In genomic region chr1:10449731-10450130, GRCh38 we compare ENCODE assay signal across 32 cellular contexts. TPM values are rescaled to one million over a fixed set of nuclear protein-coding genes. Genes with fewer than 3 reads are reported as not detected.
DNase-seq lines count a peak whose midpoint lies in the region; ATAC-seq, FAIRE-seq and TF ChIP-seq lines count a peak whose summit lies in the region.
"Had no signal": no experiment of that assay in that cellular context is flagged by ENCODE, and none has a peak within 500 bp of the region (broad histone marks: within the 10 kb centered on the region; RNA-seq: fewer than 3 reads in every experiment).

A gene with protein sequence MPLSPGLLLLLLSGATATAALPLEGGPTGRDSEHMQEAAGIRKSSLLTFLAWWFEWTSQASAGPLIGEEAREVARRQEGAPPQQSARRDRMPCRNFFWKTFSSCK (plus strand): TSS chr1:10450031. CDS start chr1:10450224, 193 bp downstream.

- H3K36me3 ChIP-seq in left ventricle myocardium inferior, result no peaks in the 10 kb centered on the region
- peaks cover 0 to 2% (median 0%) of the 10 kb centered on the region in 4 experiments; a peak in 1 of 8 replicates for H3K36me3 ChIP-seq in H1 (ENCODE audit: control insufficient read depth in 2 of 4, insufficient read depth in 4 of 4, low read length in 3 of 4)
- no peaks in the 10 kb centered on the region for H3K36me3 ChIP-seq in mesendoderm (ENCODE audit: control insufficient read depth, insufficient read depth, low read length)
- H3K36me3 ChIP-seq: ascending aorta, colonic mucosa, SJCRH30, uterus had no signal

- intact Hi-C loops in left ventricle myocardium inferior (cut with micrococcal nuclease), result no loop called here
- intact Hi-C loops in left ventricle myocardium superior (cut with micrococcal nuclease), result no loop called here
- intact Hi-C loops in activated naive CD4-positive, alpha-beta T cell treated with anti-CD3 and anti-CD28 coated beads for 36 hours (cut with micrococcal nuclease), result no loop called here

- ATAC-seq in left ventricle myocardium superior, result no peak
- ATAC-seq: effector memory CD8-positive, alpha-beta T cell; stimulated activated naive CD8-positive, alpha-beta T cell treated with anti-CD3 and anti-CD28 coated beads, Interleukin-15, Interleukin-2, amounts not matched to agents 100 U/mL and 50 U/mL, for 24 hours; T-cell had no signal

- H3K9ac ChIP-seq in H1 (replicated peaks in 1 of 4; ENCODE audit: extremely low read depth in 1 of 4, low read depth in 3 of 4, low read length in 3 of 4), result no peak within 1 kb of the TSS
- H3K9ac ChIP-seq in mesendoderm (ENCODE audit: low read length), result no peak within 1 kb of the TSS

- CTCF ChIA-PET in H1 (lab: Charles Lee; ENCODE audit: partially characterized antibody), result interaction anchor here (0.7 to 2.0 kb wide), 4 partner anchors 13 to 57 kb away, joined by 3 to 12 read pairs (median 4); no protein-coding TSS in a partner anchor
- CTCF ChIA-PET in activated naive CD4-positive, alpha-beta T cell treated with anti-CD3 and anti-CD28 coated beads for 36 hours (lab: Charles Lee), result no interaction called here

- H3K4me1 Mint-ChIP-seq in type B pancreatic cell (ENCODE audit: unreplicated experiment), result peaks cover 24% of the 10 kb centered on the region
- H3K4me1 Mint-ChIP-seq in activated naive CD4-positive, alpha-beta T cell treated with anti-CD3 and anti-CD28 coated beads for 36 hours (ENCODE audit: low read depth), result no peaks in the 10 kb centered on the region
- H3K4me1 Mint-ChIP-seq: activated naive CD8-positive, alpha-beta T cell treated with anti-CD3 and anti-CD28 coated beads for 36 hours; T-cell had no signal

- no peak within 1 kb of the TSS for H3K23ac ChIP-seq in H1 (ENCODE audit: insufficient read length)
- H3K23ac ChIP-seq in mesendoderm (ENCODE audit: low read length), result no peak within 1 kb of the TSS

- H3K79me1 ChIP-seq in H1 (ENCODE audit: low read depth, low read length) (no peaks in the 10 kb centered on the region), mesendoderm (ENCODE audit: low read length) (no peaks in the 10 kb centered on the region)

- H3K9me3 ChIP-seq in left ventricle myocardium inferior (replicated peaks), result no peaks in the 10 kb centered on the region
- no peaks in the 10 kb centered on the region for H3K9me3 ChIP-seq in H1 (ENCODE audit: insufficient read depth in 2 of 2, low read depth in 1 of 2, low read length in 1 of 2)
- H3K9me3 ChIP-seq: ascending aorta, colonic mucosa, SJCRH30, testis, uterus had no signal

- H2BK15ac ChIP-seq in H1 (ENCODE audit: low read length) (peak within 1 kb of the TSS; percentile 14; the same call in 1 of the 2 replicates), mesendoderm (replicated peaks; ENCODE audit: low read depth) (no peak within 1 kb of the TSS)

- H3K23me2 ChIP-seq in H1 (ENCODE audit: low read depth, low read length), result no peaks in the 10 kb centered on the region

- H2AK5ac ChIP-seq in H1 (ENCODE audit: low read depth, low read length) (no peak within 1 kb of the TSS), mesendoderm (ENCODE audit: low read length) (no peak within 1 kb of the TSS)

- no peak for FAIRE-seq in H1 (lab: Jason Lieb, UNC)

- H3K4me1 ChIP-seq in left ventricle myocardium inferior (peaks cover 5% of the 10 kb centered on the region), H1 (replicated peaks in 1 of 4; ENCODE audit: control insufficient read depth in 3 of 4, insufficient read depth in 4 of 4, low read length in 3 of 4) (peaks cover 0 to 9% (median 5%) of the 10 kb centered on the region in 4 experiments; a peak in 5 of 7 replicates), mesendoderm (ENCODE audit: control insufficient read depth, low read depth, low read length) (no peaks in the 10 kb centered on the region)
- H3K4me1 ChIP-seq: colonic mucosa, SJCRH30, testis, uterus had no signal

- H3K18ac ChIP-seq in H1 (ENCODE audit: extremely low read depth, low read length) (no peak within 1 kb of the TSS), mesendoderm (ENCODE audit: low read length) (no peak within 1 kb of the TSS)

- H2BK120ac ChIP-seq in H1 (replicated peaks; ENCODE audit: low read depth, low read length), result no peak within 1 kb of the TSS
- no peak within 1 kb of the TSS for H2BK120ac ChIP-seq in mesendoderm (ENCODE audit: low read depth, low read length)

- H2BK12ac ChIP-seq in H1 (ENCODE audit: low read depth, low read length), result no peak within 1 kb of the TSS

- H2AFZ ChIP-seq in H1 (ENCODE audit: low read length), result no peak within 1 kb of the TSS

- no peaks in the 10 kb centered on the region for H3K36me3 Mint-ChIP-seq in type B pancreatic cell
- peaks cover 4% of the 10 kb centered on the region for H3K36me3 Mint-ChIP-seq in activated naive CD4-positive, alpha-beta T cell treated with anti-CD3 and anti-CD28 coated beads for 36 hours (ENCODE audit: low read depth)
- H3K36me3 Mint-ChIP-seq: CD4-positive, CD25-positive, alpha-beta regulatory T cell had no signal

- H3K27ac ChIP-seq in left ventricle myocardium inferior (replicated peaks), result peak within 1 kb of the TSS; percentile 37
- no peak within 1 kb of the TSS for H3K27ac ChIP-seq in H1 (ENCODE audit: low read depth, low read length)
- no peak within 1 kb of the TSS for H3K27ac ChIP-seq in mesendoderm (ENCODE audit: low read depth, low read length)
- H3K27ac ChIP-seq: ascending aorta, colonic mucosa, SJCRH30, testis, uterus had no signal

- no peak for DNase-seq in left ventricle myocardium inferior
- DNase-seq in left ventricle myocardium superior, result no peak
- DNase-seq in H1 (ENCODE audit: low read depth in 1 of 2, low spot score in 2 of 2), result no peak
- no peak for DNase-seq in mesendoderm
- DNase-seq in type B pancreatic cell (ENCODE audit: extremely low spot score, unreplicated experiment), result no peak
- DNase-seq in NCI-H1930 (lab: John Stamatoyannopoulos, UW), result no peak
- no peak for DNase-seq in hippocampal formation (lab: John Stamatoyannopoulos, UW)
- DNase-seq in activated naive CD4-positive, alpha-beta T cell treated with anti-CD3 and anti-CD28 coated beads for 36 hours, result no peak
- DNase-seq: 8988T; activated CD4-positive, alpha-beta T cell treated with anti-CD3 and anti-CD28 coated beads, Interleukin-2, amount 10 ng/mL, durations not matched to agents 24 days and 14 days; activated CD8-positive, alpha-beta memory T cell treated with anti-CD3 and anti-CD28 coated beads for 24 hours; activated effector memory CD4-positive, alpha-beta T cell treated with Interleukin-2 at 50 U/mL for 16 hours; activated naive CD8-positive, alpha-beta T cell treated with anti-CD3 and anti-CD28 coated beads for 36 hours; CD4-positive, CD25-positive, alpha-beta regulatory T cell; colonic mucosa; DND-41; effector memory CD8-positive, alpha-beta T cell; foreskin melanocyte; heart right ventricle; NCI-H1417 treated with DMSO at 0.1 percent for 48 hours; NCI-H446 treated with DMSO at 0.1 percent for 48 hours; right cardiac atrium; RPMI8226; SJCRH30; stimulated activated CD4-positive, alpha-beta T cell treated with anti-CD3 and anti-CD28 coated beads, Interleukin-1b, Interleukin-23, amount 100 ng/mL, for 48 hours; stimulated activated naive CD8-positive, alpha-beta T cell treated with anti-CD3 and anti-CD28 coated beads, Interleukin-15, Interleukin-2, amounts not matched to agents 100 U/mL and 50 U/mL, for 24 hours; T-cell; testis; uterus had no signal

- TF ChIP-seq EP300 in H1 (IDR thresholded peaks at IDR 0.05; ENCODE audit: borderline replicate concordance in 1 of 2, low read depth in 2 of 2, low read length in 2 of 2), result no peak

- H4K5ac ChIP-seq in H1 (ENCODE audit: insufficient read length, low read depth, low read length), result no peak within 1 kb of the TSS
- H4K5ac ChIP-seq in mesendoderm (ENCODE audit: low read length), result no peak within 1 kb of the TSS

- no peak within 1 kb of the TSS for H3K4ac ChIP-seq in H1 (replicated peaks; ENCODE audit: insufficient read length, low read depth, low read length)
- no peak within 1 kb of the TSS for H3K4ac ChIP-seq in mesendoderm (ENCODE audit: low read depth, low read length)

- TF ChIP-seq CTCF in left ventricle myocardium inferior (IDR thresholded peaks at IDR 0.05; ENCODE audit: borderline replicate concordance) (no peak), H1 (IDR thresholded peaks at IDR 0.05; ENCODE audit: control extremely low read depth in 1 of 3, insufficient read depth in 1 of 3, low read depth in 1 of 3, low read length in 3 of 3) (no peak), type B pancreatic cell (conservative IDR thresholded peaks at IDR 0.05) (no peak)

- 93% methylated on average over 10 of the region's 10 CpGs; no CpG with 5 or more reads in 1 of the 2 experiments for WGBS in H1 (ENCODE audit: extremely low coverage in 1 of 2, insufficient coverage in 1 of 2, insufficient read length in 1 of 2, insufficient replicate concordance in 2 of 2, low coverage in 1 of 2, low lambda C conversion rate in 2 of 2, missing lambda C conversion rate in 1 of 2), 2 experiments
- WGBS in mesendoderm (ENCODE audit: extremely low coverage, insufficient coverage, low lambda C conversion rate), result no CpG with 5 or more reads among the region's 10 CpGs

- no peak within 1 kb of the TSS for H3K4me2 ChIP-seq in H1 (ENCODE audit: insufficient read depth in 1 of 2, low read depth in 2 of 2, low read length in 2 of 2)
- no peak within 1 kb of the TSS for H3K4me2 ChIP-seq in mesendoderm (ENCODE audit: low read length)

- H3K4me3 ChIP-seq in left ventricle myocardium inferior (no peak within 1 kb of the TSS), H1 (ENCODE audit: extremely low read depth in 1 of 4, insufficient read depth in 2 of 4, low read depth in 3 of 4, low read length in 4 of 4) (no peak within 1 kb of the TSS), mesendoderm (ENCODE audit: low read length) (no peak within 1 kb of the TSS)
- H3K4me3 ChIP-seq: colonic mucosa, heart right ventricle, lung, SJCRH30, testis, uterus had no signal

- TF ChIP-seq POLR2A in H1 (IDR thresholded peaks at IDR 0.05; ENCODE audit: control extremely low read depth in 1 of 2, low read depth in 2 of 2, low read length in 2 of 2), result no peak

- H3K14ac ChIP-seq in H1 (ENCODE audit: insufficient read length), result no peak within 1 kb of the TSS

- peak within 1 kb of the TSS; percentile 82; the same call in 1 of the 2 replicates for H4K8ac ChIP-seq in H1 (ENCODE audit: extremely low read depth, insufficient read depth, low read length)
- H4K8ac ChIP-seq in mesendoderm (ENCODE audit: low read depth, low read length), result no peak within 1 kb of the TSS

- H3K9me3 Mint-ChIP-seq in type B pancreatic cell, result no peaks in the 10 kb centered on the region
- H3K9me3 Mint-ChIP-seq in activated naive CD4-positive, alpha-beta T cell treated with anti-CD3 and anti-CD28 coated beads for 36 hours, result no peaks in the 10 kb centered on the region
- H3K9me3 Mint-ChIP-seq: activated CD4-positive, alpha-beta T cell treated with anti-CD3 and anti-CD28 coated beads, Interleukin-2, amount 10 ng/mL, durations not matched to agents 24 days and 14 days; activated naive CD8-positive, alpha-beta T cell treated with anti-CD3 and anti-CD28 coated beads for 36 hours; CD4-positive, CD25-positive, alpha-beta regulatory T cell; effector memory CD8-positive, alpha-beta T cell; T-cell had no signal

- H3K27ac Mint-ChIP-seq in type B pancreatic cell, result peak within 1 kb of the TSS; percentile 55
- no peak within 1 kb of the TSS for H3K27ac Mint-ChIP-seq in activated naive CD4-positive, alpha-beta T cell treated with anti-CD3 and anti-CD28 coated beads for 36 hours
- H3K27ac Mint-ChIP-seq: activated CD4-positive, alpha-beta T cell treated with anti-CD3 and anti-CD28 coated beads, Interleukin-2, amount 10 ng/mL, durations not matched to agents 24 days and 14 days; activated naive CD8-positive, alpha-beta T cell treated with anti-CD3 and anti-CD28 coated beads for 36 hours; CD4-positive, CD25-positive, alpha-beta regulatory T cell; effector memory CD8-positive, alpha-beta T cell; T-cell had no signal

- H2BK20ac ChIP-seq in H1 (ENCODE audit: low read length), result no peak within 1 kb of the TSS

- H4K20me1 ChIP-seq in H1 (replicated peaks in 1 of 2; ENCODE audit: control insufficient read depth in 1 of 2, insufficient read depth in 2 of 2, low read length in 2 of 2), result peaks cover 0 to 4% of the 10 kb centered on the region in 2 experiments

- no peaks in the 10 kb centered on the region for H3K27me3 ChIP-seq in left ventricle myocardium inferior (ENCODE audit: low read depth)
- H3K27me3 ChIP-seq in H1 (replicated peaks in 1 of 4; ENCODE audit: control insufficient read depth in 3 of 4, extremely low read depth in 1 of 4, insufficient read depth in 3 of 4, low read length in 3 of 4), result no peaks in the 10 kb centered on the region
- H3K27me3 ChIP-seq in mesendoderm (ENCODE audit: insufficient read depth, low read length, poor library complexity), result no peaks in the 10 kb centered on the region
- H3K27me3 ChIP-seq: ascending aorta, colonic mucosa, heart right ventricle, SJCRH30, testis, uterus had no signal

- H3K56ac ChIP-seq in H1 (replicated peaks; ENCODE audit: insufficient read length, low read depth, low read length) (no peak within 1 kb of the TSS), mesendoderm (ENCODE audit: low read length) (peak within 1 kb of the TSS; percentile 35)

- POLR2A ChIA-PET in H1 (lab: Charles Lee; ENCODE audit: partially characterized antibody), result interaction anchor here (0.8 to 2.5 kb wide), 8 partner anchors 10 to 44 kb away, joined by 3 to 29 read pairs (median 4); partner anchors contain the start of genes CENPS and PEX14

- peak within 1 kb of the TSS; percentile 6; the same call in 1 of the 2 replicates for H2BK5ac ChIP-seq in H1 (ENCODE audit: low read depth, low read length)
- no peak within 1 kb of the TSS for H2BK5ac ChIP-seq in mesendoderm (ENCODE audit: low read length)

- TF ChIP-seq RAD21 in H1 (IDR thresholded peaks at IDR 0.05 in 1 of 2, conservative IDR thresholded peaks at IDR 0.05 in 1 of 2; ENCODE audit: low read depth in 2 of 2, low read length in 2 of 2), result no peak

- H3K79me2 ChIP-seq in H1 (ENCODE audit: control insufficient read depth in 1 of 2, insufficient read depth in 2 of 2, low read length in 2 of 2), result no peaks in the 10 kb centered on the region
- H3K79me2 ChIP-seq in mesendoderm (ENCODE audit: control insufficient read depth, insufficient read depth, low read length), result no peaks in the 10 kb centered on the region

- no peak within 1 kb of the TSS for H4K91ac ChIP-seq in H1 (replicated peaks; ENCODE audit: insufficient read length, low read length)

- peak within 1 kb of the TSS; percentile 25 for H3K4me3 Mint-ChIP-seq in type B pancreatic cell
- no peak within 1 kb of the TSS for H3K4me3 Mint-ChIP-seq in activated naive CD4-positive, alpha-beta T cell treated with anti-CD3 and anti-CD28 coated beads for 36 hours
- H3K4me3 Mint-ChIP-seq: activated CD4-positive, alpha-beta T cell treated with anti-CD3 and anti-CD28 coated beads, Interleukin-2, amount 10 ng/mL, durations not matched to agents 24 days and 14 days; activated naive CD8-positive, alpha-beta T cell treated with anti-CD3 and anti-CD28 coated beads for 36 hours; CD4-positive, CD25-positive, alpha-beta regulatory T cell; effector memory CD8-positive, alpha-beta T cell; T-cell had no signal

- no peaks in the 10 kb centered on the region for H3K27me3 Mint-ChIP-seq in type B pancreatic cell
- H3K27me3 Mint-ChIP-seq in activated naive CD4-positive, alpha-beta T cell treated with anti-CD3 and anti-CD28 coated beads for 36 hours (ENCODE audit: low read depth), result no peaks in the 10 kb centered on the region
- H3K27me3 Mint-ChIP-seq: activated naive CD8-positive, alpha-beta T cell treated with anti-CD3 and anti-CD28 coated beads for 36 hours; CD4-positive, CD25-positive, alpha-beta regulatory T cell had no signal

RNA-seq across cellular contexts. Expression of the gene that starts here (rescaled TPM):
- total RNA-seq in left ventricle myocardium inferior (0.19 TPM), left ventricle myocardium superior (not detected), type B pancreatic cell (ENCODE audit: low replicate concordance) (not detected in 2 replicates)
- 0.30 and 0.38 TPM in 2 replicates for total RNA-seq in H1 (2021; fragmentation: NEBNext Ultra II Directional; extraction: Animal tissue kit (Norgen Biotek cat#: 25700))
- 0.09 and 0.15 TPM in 2 replicates for polyA plus RNA-seq in H1 (2011; rRNA removed)
- polyA plus RNA-seq in H1 (2011; cell fraction: cytosol; rRNA removed), result 0.18 TPM
- polyA plus RNA-seq in H1 (2011; cell fraction: nucleus; rRNA removed), result 0.16 TPM
- 0.83 to 1.3 TPM (median 0.98 TPM) in 4 replicates for polyA plus RNA-seq in H1 (2012, experiment 1 of 2)
- not detected for polyA plus RNA-seq in H1 (2012, experiment 2 of 2)
- 0.85 TPM for polyA plus RNA-seq in H1 (2013, experiment 1 of 2)
- 0.72 TPM for polyA plus RNA-seq in H1 (2013, experiment 2 of 2)
- 0.38 TPM in 1 of 2 replicates, not detected in the other for polyA minus RNA-seq in H1 (2011; rRNA and poly(A)+ RNA removed)
- polyA minus RNA-seq in H1 (2011; cell fraction: cytosol; rRNA and poly(A)+ RNA removed), result not detected
- polyA minus RNA-seq in H1 (2011; cell fraction: nucleus; rRNA and poly(A)+ RNA removed), result not detected
- polyA plus RNA-seq in mesendoderm (2013, experiment 1 of 2), result 0.34 TPM
- 0.36 TPM for polyA plus RNA-seq in mesendoderm (2013, experiment 2 of 2)
- total RNA-seq in activated naive CD4-positive, alpha-beta T cell treated with anti-CD3 and anti-CD28 coated beads for 36 hours, result under 1 TPM; 0.29 to 0.47 TPM
- total RNA-seq: activated naive CD8-positive, alpha-beta T cell treated with anti-CD3 and anti-CD28 coated beads for 36 hours; ascending aorta; cardiac septum; CD4-positive, CD25-positive, alpha-beta regulatory T cell had no signal
- polyA plus RNA-seq: CD4-positive, CD25-positive, alpha-beta regulatory T cell had no signal
